1 cellular context compared by ENCODE assay signal in genomic region chr17:42743595-42744282, GRCh38.
TF ChIP-seq lines count a peak whose summit lies in the region.

No MANE protein-coding gene starts in this region.

TF ChIP-seq in A549, 52 proteins besides CTCF, POLR2A, EP300 and RAD21 (continued from another document):
- TF ChIP-seq RCOR1 (IDR thresholded peaks at IDR 0.05; ENCODE audit: low read depth, low read length) (no peak), JUN (IDR thresholded peaks at IDR 0.05) (no peak)
